In the genomic region with DNA sequence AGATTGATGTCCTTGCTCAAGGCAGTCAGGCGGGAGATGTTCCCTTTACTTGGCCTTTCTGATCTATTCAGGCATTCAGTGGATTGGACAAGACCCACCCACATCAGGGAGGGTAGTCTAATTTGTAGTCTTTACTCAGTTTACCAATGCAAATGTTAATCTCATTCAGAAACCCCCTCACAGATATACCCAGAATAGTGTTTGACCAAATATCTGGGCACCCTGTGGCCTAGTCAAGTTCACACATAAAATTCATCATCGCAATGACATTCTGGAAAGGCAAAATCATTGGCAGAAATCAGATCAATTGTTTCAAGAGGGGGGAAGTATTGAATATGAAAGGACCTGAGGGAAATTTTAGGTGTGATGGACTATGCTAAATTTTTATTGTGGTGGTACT, we compare ENCODE assay signal across 8 cellular contexts.
"Had no signal": no experiment of that assay in that cellular context is flagged by ENCODE, and none has a peak within 500 bp of the region (broad histone marks: within the 10 kb centered on the region; RNA-seq: fewer than 3 reads in every experiment).

No MANE protein-coding gene starts in this region.

- ATAC-seq: GM12878 had no signal

- DNase-seq: GDM1, GF-D8 had no signal

- H3K4me3 ChIP-seq: GM12878 had no signal

- FAIRE-seq: G401.6, GM12878, GM12891, GM12892, GM18507, GM19239 had no signal
